Comparison of ENCODE assay signal across 2 cellular contexts in genomic region chr4:2994917-2995316, GRCh38.
A peak's percentile ranks its signal among the peaks of the same experiment; 100 is the strongest.
TF ChIP-seq lines count a peak whose summit lies in the region.

No MANE protein-coding gene starts in this region.

TF ChIP-seq in HEK293, 187 proteins besides CTCF, POLR2A, EP300 and RAD21:
- TF ChIP-seq ZNF146 (tag by site-specific recombination; IDR thresholded peaks at IDR 0.05) (peak; percentile 90), KLF9 (tag by site-specific recombination; IDR thresholded peaks at IDR 0.05; ENCODE audit: low read depth) (no peak)

TF ChIP-seq in K562, 482 proteins besides CTCF, POLR2A, EP300 and RAD21:
- TF ChIP-seq IRF9 (tag; IDR thresholded peaks at IDR 0.05) (no peak), HLTF (IDR thresholded peaks at IDR 0.05) (no peak), ZNF146 (CRISPR knock-in tag; IDR thresholded peaks at IDR 0.05; ENCODE audit: unreplicated experiment) (peak; percentile 62), KLF1 (tag; IDR thresholded peaks at IDR 0.05) (no peak), REST (CRISPR knock-in tag; IDR thresholded peaks at IDR 0.05; ENCODE audit: low read depth) (no peak), MAFK (IDR thresholded peaks at IDR 0.05; ENCODE audit: low read length) (no peak)
